17 cellular contexts compared by ENCODE assay signal in genomic region chr2:2232167-2232566, GRCh38.
DNase-seq lines count a peak whose midpoint lies in the region; ATAC-seq and TF ChIP-seq lines count a peak whose summit lies in the region.
"Had no signal": no experiment of that assay in that cellular context is flagged by ENCODE, and none has a peak within 500 bp of the region (broad histone marks: within the 10 kb centered on the region; RNA-seq: fewer than 3 reads in every experiment).

No MANE protein-coding gene starts in this region.

- TF ChIP-seq CTCF in epithelial cell of esophagus (IDR thresholded peaks at IDR 0.05; ENCODE audit: insufficient read depth, low read depth, low read length, missing control alignments), result no peak

- no peak for ATAC-seq in GM19035 (IDR thresholded peaks at IDR 0.05; ENCODE audit: unreplicated experiment)
- ATAC-seq: T-cell had no signal

- peak; percentile 28 for DNase-seq in NCI-H748 (lab: John Stamatoyannopoulos, UW; ENCODE audit: unreplicated experiment)
- no peak for DNase-seq in NCI-H748 treated with DMSO at 0.1 percent for 48 hours (lab: John Stamatoyannopoulos, UW)
- peak; percentile 79 for DNase-seq in NCI-H510A (lab: John Stamatoyannopoulos, UW)
- DNase-seq in epithelial cell of esophagus (ENCODE audit: low read depth), result peak; percentile 0
- no peak for DNase-seq in HEK293T (ENCODE audit: extremely low spot score)
- DNase-seq in SKM-1 (lab: John Stamatoyannopoulos, UW; ENCODE audit: unreplicated experiment), result no peak
- no peak for DNase-seq in amygdala (lab: John Stamatoyannopoulos, UW)
- DNase-seq: C1 segment of cervical spinal cord, Caco-2, GDM1, KG1, NCI-H1092, NCI-H1694, NCI-H446, OCI-M1, T-cell had no signal

- no peak overlapping the region for H3K4me3 ChIP-seq in epithelial cell of esophagus (ENCODE audit: low read length)

- CTCF ChIA-PET in HEK293T (lab: Yijun Ruan, JAX), result no interaction called here

- POLR2A ChIA-PET in HEK293T (lab: Yijun Ruan, JAX), result no interaction called here

TF ChIP-seq in HEK293T, 16 proteins besides CTCF, POLR2A, EP300 and RAD21:
- TF ChIP-seq FOXK2 (IDR thresholded peaks at IDR 0.05), result no peak
- TF ChIP-seq NFRKB (IDR thresholded peaks at IDR 0.05), result no peak

Comparison
In these comparisons a context has a peak if more than half of its experiments do, and no peak if none do; other contexts are left out.
1. DNase-seq: peak in NCI-H748 (single experiment), NCI-H510A (single experiment) and epithelial cell of esophagus (single experiment); none in NCI-H748 treated with DMSO at 0.1 percent for 48 hours (single experiment), HEK293T (single experiment), SKM-1 (single experiment) and amygdala (0 of 56).